Comparison of ENCODE assay signal across 9 cellular contexts in the genomic region with DNA sequence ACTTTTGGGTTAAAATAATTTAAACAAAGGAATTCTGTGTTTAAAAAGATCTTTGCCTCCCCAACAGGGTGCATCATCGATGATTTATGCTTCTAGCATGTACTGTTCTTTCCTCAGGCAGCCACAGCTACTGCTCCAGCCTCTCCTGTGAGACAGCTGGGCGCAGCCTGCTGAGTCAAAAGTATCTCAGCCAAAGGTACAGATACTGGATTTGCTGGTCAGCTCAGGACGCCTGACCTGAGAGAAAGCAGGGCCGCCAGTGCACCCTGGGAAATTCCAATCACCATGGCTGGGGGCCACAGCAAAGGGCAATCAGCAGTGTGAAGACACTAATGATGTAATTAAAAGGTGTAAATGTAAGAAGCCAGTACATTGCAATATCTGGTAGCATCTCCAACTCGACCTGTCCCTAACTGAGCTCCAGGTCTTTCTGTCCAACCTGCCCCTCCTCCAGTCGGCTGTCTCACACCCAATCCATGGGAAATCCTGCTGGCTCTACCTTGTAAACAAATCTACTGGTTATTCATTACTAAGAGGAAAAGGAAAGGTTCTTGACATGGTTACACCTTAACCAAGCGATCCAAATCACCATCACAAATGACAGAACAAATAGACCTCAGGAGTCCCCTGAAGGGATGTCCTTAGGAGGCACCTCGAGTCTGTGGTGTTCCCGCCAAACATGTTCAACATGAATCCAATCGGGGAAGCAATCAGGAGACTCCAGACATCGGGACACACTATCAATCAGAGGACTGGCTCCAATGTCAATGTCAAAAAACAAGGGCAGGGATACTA. TPM values are rescaled to one million over a fixed set of nuclear protein-coding genes. Genes with fewer than 3 reads are reported as not detected.
DNase-seq lines count a peak whose midpoint lies in the region; ATAC-seq, FAIRE-seq and TF ChIP-seq lines count a peak whose summit lies in the region.
"Had no signal": no experiment of that assay in that cellular context is flagged by ENCODE, and none has a peak within 500 bp of the region (broad histone marks: within the 10 kb centered on the region; RNA-seq: fewer than 3 reads in every experiment).

No MANE protein-coding gene starts in this region.

- H3K9me3 Mint-ChIP-seq in brain: no peaks in the 10 kb centered on the region

- H3K36me3 ChIP-seq in kidney (ENCODE audit: control insufficient read depth in 1 of 2, insufficient read depth in 2 of 2, low read length in 2 of 2) (no peaks in the 10 kb centered on the region), transverse colon (no peaks in the 10 kb centered on the region)

- in situ Hi-C loops in transverse colon (cut with MboI; ENCODE audit: low pct_ligation_motif_present in 1 of 4, low pct_unique_long_range_greater_than_20kb in 1 of 4, low sequenced_read_pairs in 3 of 4): no loop called here

- peak overlapping the region in 1 of 5 experiments; percentile 69 for H3K4me3 Mint-ChIP-seq in brain

- peaks cover 22% of the 10 kb centered on the region for H3K4me1 Mint-ChIP-seq in brain

- DNase-seq in HTR-8/SVneo (ENCODE audit: insufficient read length, low spot score): peak; percentile 80
- DNase-seq in kidney: no peak
- DNase-seq in transverse colon: peak; percentile 60
- no peak for DNase-seq in effector CD8-positive, alpha-beta T cell (lab: John Stamatoyannopoulos, UW)
- DNase-seq: NCI-H774; stimulated activated CD4-positive, alpha-beta T cell treated with anti-CD3 and anti-CD28 coated beads, Interleukin-2, amount 100 ng/mL, for 24 hours had no signal

- peak; percentile 93 for FAIRE-seq in HTR-8/SVneo (lab: Jason Lieb, UNC)
- FAIRE-seq in kidney (lab: Jason Lieb, UNC): peak; percentile 15

- H3K4me1 ChIP-seq in kidney (ENCODE audit: control insufficient read depth in 1 of 2, insufficient read depth in 1 of 2, low read depth in 1 of 2, low read length in 2 of 2) (peaks cover 28 to 34% of the 10 kb centered on the region in 2 donors), transverse colon (peaks cover 9 to 40% (median 31%) of the 10 kb centered on the region in 4 donors)

- ATAC-seq in GM18867 (IDR thresholded peaks at IDR 0.05; ENCODE audit: unreplicated experiment) (no peak), GM19023 (IDR thresholded peaks at IDR 0.05; ENCODE audit: unreplicated experiment) (no peak)

- peak overlapping the region; percentile 24 to 59 (median 47) for H3K27ac Mint-ChIP-seq in brain

- 23 to 28% methylated on average over 4 to 11 of the region's 11 CpGs for WGBS in transverse colon (ENCODE audit: low coverage in 1 of 2), 2 donors

- TF ChIP-seq POLR2A in transverse colon (IDR thresholded peaks at IDR 0.05): no peak

- H3K27me3 Mint-ChIP-seq in brain: no peaks in the 10 kb centered on the region

- TF ChIP-seq EP300 in transverse colon (IDR thresholded peaks at IDR 0.05; ENCODE audit: low read depth): no peak

- peak overlapping the region in 1 of 2 donors; percentile 22 for H3K4me3 ChIP-seq in kidney (ENCODE audit: low read length in 2 of 2)
- no peak overlapping the region for H3K4me3 ChIP-seq in transverse colon

- H3K9ac ChIP-seq in kidney (ENCODE audit: low read length in 2 of 2): peak overlapping the region in 1 of 2 donors; percentile 41

- intact Hi-C loops in kidney (cut with DNase I): no loop called here
- intact Hi-C loops in transverse colon (cut with DNase I; ENCODE audit: low total_unique reads): no loop called here

- peaks cover 14% of the 10 kb centered on the region for H3K36me3 Mint-ChIP-seq in brain

- H3K27ac ChIP-seq in kidney (ENCODE audit: low read depth in 2 of 2, low read length in 2 of 2) (peak overlapping the region; percentile 53 to 89), transverse colon (peak overlapping the region; percentile 78 to 87 (median 84))

- TF ChIP-seq CTCF in brain (conservative IDR thresholded peaks at IDR 0.05) (no peak), kidney (IDR thresholded peaks at IDR 0.05; ENCODE audit: borderline replicate concordance, extremely low read depth, insufficient read depth) (no peak), transverse colon (IDR thresholded peaks at IDR 0.05) (no peak)

- H3K27me3 ChIP-seq in transverse colon: no peaks in the 10 kb centered on the region

- no peaks in the 10 kb centered on the region for H3K9me3 ChIP-seq in kidney (ENCODE audit: control insufficient read depth in 1 of 2, low read length in 2 of 2)
- H3K9me3 ChIP-seq in transverse colon: no peaks in the 10 kb centered on the region

RNA-seq across cellular contexts. Expression of gene OPA3, which starts 7.3 kb away (rescaled TPM):
- 6.3 TPM for polyA plus RNA-seq in brain (ENCODE audit: insufficient read depth, low read depth, low replicate concordance)
- total RNA-seq in kidney: 19.1 TPM
- polyA plus RNA-seq in kidney (ENCODE audit: insufficient read depth, low read depth, low replicate concordance): 8.1 TPM
- 10 to 100 TPM in 1 of 4 donors, 1 to 10 TPM in 3; 6.7 to 10.8 (median 8.6) TPM for total RNA-seq in transverse colon

RNA-seq across cellular contexts. Expression of gene GPR4, which starts 24.7 kb away (rescaled TPM):
- polyA plus RNA-seq in brain (ENCODE audit: insufficient read depth, low read depth, low replicate concordance): 24.8 TPM
- 9.7 TPM for total RNA-seq in kidney
- 6.8 TPM for polyA plus RNA-seq in kidney (ENCODE audit: insufficient read depth, low read depth, low replicate concordance)
- total RNA-seq in transverse colon: 1 to 10 TPM in 1 of 4 donors, under 1 TPM in 3; 0.27 to 1.4 (median 0.43) TPM

Comparison
In these comparisons a context has a peak if more than half of its experiments do, and no peak if none do; other contexts are left out.
1. DNase-seq: peak in HTR-8/SVneo (single experiment) and transverse colon (single experiment); none in kidney (single experiment) and effector CD8-positive, alpha-beta T cell (single experiment).